ENCODE assay signal across 21 cellular contexts in genomic region chr10:109963439-109963838, GRCh38. TPM values are rescaled to one million over a fixed set of nuclear protein-coding genes. Genes with fewer than 3 reads are reported as not detected.
DNase-seq lines count a peak whose midpoint lies in the region; ATAC-seq and TF ChIP-seq lines count a peak whose summit lies in the region.
"Had no signal": no experiment of that assay in that cellular context is flagged by ENCODE, and none has a peak within 500 bp of the region (broad histone marks: within the 10 kb centered on the region; RNA-seq: fewer than 3 reads in every experiment).

No MANE protein-coding gene starts in this region.

- no peaks in the 10 kb centered on the region for H3K79me2 ChIP-seq in trophoblast cell (ENCODE audit: control insufficient read depth, insufficient read depth, low read length, poor library complexity)

- H2AFZ ChIP-seq in trophoblast cell (ENCODE audit: insufficient read depth, low read length, poor library complexity): no peak overlapping the region

- no peak overlapping the region for H3K4ac ChIP-seq in trophoblast cell (ENCODE audit: low read depth, low read length)

- TF ChIP-seq CTCF in Peyer's patch (IDR thresholded peaks at IDR 0.05): no peak
- no peak for TF ChIP-seq CTCF in lower lobe of right lung (IDR thresholded peaks at IDR 0.05)

- H4K8ac ChIP-seq in trophoblast cell (ENCODE audit: low read depth, low read length): no peak overlapping the region

- no peak overlapping the region for H3K4me3 ChIP-seq in trophoblast cell (ENCODE audit: low read depth, low read length)
- no peak overlapping the region for H3K4me3 ChIP-seq in Peyer's patch
- no peak overlapping the region for H3K4me3 ChIP-seq in lower lobe of right lung
- H3K4me3 ChIP-seq: gastroesophageal sphincter, mucosa of descending colon, testis had no signal

- no peak overlapping the region for H2BK120ac ChIP-seq in trophoblast cell (ENCODE audit: insufficient read depth, low read length, poor library complexity)

- H3K14ac ChIP-seq in trophoblast cell (ENCODE audit: low read length): no peak overlapping the region

- no peak for TF ChIP-seq POLR2A in Peyer's patch (IDR thresholded peaks at IDR 0.05)

- H3K9ac ChIP-seq in trophoblast cell (ENCODE audit: low read length): no peak overlapping the region

- H4K91ac ChIP-seq in trophoblast cell (ENCODE audit: low read depth, low read length): no peak overlapping the region

- H3K18ac ChIP-seq in trophoblast cell (ENCODE audit: low read length): no peak overlapping the region

- DNase-seq in Ammon's horn (ENCODE audit: low spot score) (peak; percentile 41), NCI-H82 (lab: John Stamatoyannopoulos, UW) (peak; percentile 72), dedifferentiated amniotic fluid mesenchymal stem cell (ENCODE audit: extremely low spot score) (peak; percentile 39), trophoblast cell (no peak), Peyer's patch (no peak), OCI-M1 (lab: John Stamatoyannopoulos, UW) (no peak), lower lobe of right lung (no peak), NCI-H1417 treated with DMSO at 0.1 percent for 48 hours (lab: John Stamatoyannopoulos, UW) (no peak)
- DNase-seq: activated B cell treated with CpG ODN at 0.5 μM for 24 hours; activated naive CD4-positive, alpha-beta T cell treated with anti-CD3 and anti-CD28 coated beads, Interleukin-2, amount 50 U/mL, for 16 hours; activated T-cell treated with anti-CD3 and anti-CD28 coated beads, Interleukin-2, amount 50 U/mL, for 72 hours; Caco-2; dermis blood vessel endothelial cell; EL; mucosa of descending colon; NCI-H1105; NCI-H526 treated with DMSO at 0.1 percent for 48 hours; SIG-M5; T-helper 17 cell; testis had no signal

- H3K4me1 ChIP-seq in trophoblast cell (ENCODE audit: control insufficient read depth in 1 of 2, insufficient read depth in 2 of 2, low read length in 2 of 2) (peaks cover 8 to 14% of the 10 kb centered on the region in 2 experiments), Peyer's patch (peaks cover 0 to 48% (median 0%) of the 10 kb centered on the region in 4 donors), lower lobe of right lung (peaks cover 18% of the 10 kb centered on the region)

- WGBS in trophoblast cell (ENCODE audit: extremely low coverage, insufficient coverage, insufficient read length): no CpG with 5 or more reads among the region's 5 CpGs

- no peaks in the 10 kb centered on the region for H3K27me3 ChIP-seq in trophoblast cell (ENCODE audit: insufficient read depth, low read length)
- no peaks in the 10 kb centered on the region for H3K27me3 ChIP-seq in Peyer's patch
- H3K27me3 ChIP-seq in lower lobe of right lung (ENCODE audit: low read depth): no peaks in the 10 kb centered on the region
- H3K27me3 ChIP-seq: gastroesophageal sphincter, testis had no signal

- H3K36me3 ChIP-seq in trophoblast cell (ENCODE audit: control insufficient read depth in 1 of 2, insufficient read depth in 2 of 2, low read length in 2 of 2) (no peaks in the 10 kb centered on the region), Peyer's patch (no peaks in the 10 kb centered on the region), lower lobe of right lung (no peaks in the 10 kb centered on the region)
- H3K36me3 ChIP-seq: gastroesophageal sphincter had no signal

- no peak overlapping the region for H2BK5ac ChIP-seq in trophoblast cell (ENCODE audit: low read depth, low read length, poor library complexity)

- peak overlapping the region; percentile 87 for H3K23ac ChIP-seq in trophoblast cell (ENCODE audit: low read length)

- no peak overlapping the region for H2AK5ac ChIP-seq in trophoblast cell (ENCODE audit: low read length)

- no peak for ATAC-seq in lower lobe of right lung
- ATAC-seq: activated T-cell treated with anti-CD3 and anti-CD28 coated beads, Interleukin-2, amount 50 U/mL, for 72 hours; gastroesophageal sphincter; mucosa of descending colon; T-helper 17 cell had no signal

- H4K12ac ChIP-seq in trophoblast cell (ENCODE audit: low read depth, low read length): no peak overlapping the region

- intact Hi-C loops in lower lobe of right lung (cut with DNase I): no loop called here

- H3K27ac ChIP-seq in trophoblast cell (ENCODE audit: low read depth, low read length) (no peak overlapping the region), Peyer's patch (no peak overlapping the region), lower lobe of right lung (no peak overlapping the region)
- H3K27ac ChIP-seq: gastroesophageal sphincter had no signal

- H3K9me3 ChIP-seq in trophoblast cell (ENCODE audit: insufficient read depth, low read depth, low read length) (no peaks in the 10 kb centered on the region), Peyer's patch (no peaks in the 10 kb centered on the region), lower lobe of right lung (no peaks in the 10 kb centered on the region)
- H3K9me3 ChIP-seq: Caco-2, gastroesophageal sphincter, mucosa of descending colon, testis had no signal

- no peak overlapping the region for H2BK12ac ChIP-seq in trophoblast cell (ENCODE audit: low read length)

- peaks cover 3% of the 10 kb centered on the region for H3K79me1 ChIP-seq in trophoblast cell (ENCODE audit: low read length)

- no peak overlapping the region for H3K4me2 ChIP-seq in trophoblast cell (ENCODE audit: low read length)

RNA-seq across cellular contexts. Expression of gene XPNPEP1, which starts 40.1 kb away (rescaled TPM):
- polyA plus RNA-seq in trophoblast cell (2013): 48.2 and 48.7 TPM in 2 replicates
- total RNA-seq in Peyer's patch (100 to 1,000 TPM; 148 to 295 (median 263) TPM), lower lobe of right lung (52.1 TPM)

RNA-seq across cellular contexts. Expression of gene ADD3, which starts 44.3 kb away (rescaled TPM):
- polyA plus RNA-seq in trophoblast cell (2013): 62.9 and 91.7 TPM in 2 replicates
- 100 to 1,000 TPM; 236 to 545 (median 314) TPM for total RNA-seq in Peyer's patch
- total RNA-seq in lower lobe of right lung: 94.6 TPM

Comparison
In these comparisons a context has a peak if more than half of its experiments do, and no peak if none do; other contexts are left out.
1. DNase-seq: peak in Ammon's horn (single experiment), NCI-H82 (single experiment) and dedifferentiated amniotic fluid mesenchymal stem cell (single experiment); none in trophoblast cell (0 of 2), Peyer's patch (0 of 3), OCI-M1 (single experiment), lower lobe of right lung (single experiment) and NCI-H1417 treated with DMSO at 0.1 percent for 48 hours (single experiment).